Comparison of ENCODE assay signal across 23 cellular contexts in the genomic region with DNA sequence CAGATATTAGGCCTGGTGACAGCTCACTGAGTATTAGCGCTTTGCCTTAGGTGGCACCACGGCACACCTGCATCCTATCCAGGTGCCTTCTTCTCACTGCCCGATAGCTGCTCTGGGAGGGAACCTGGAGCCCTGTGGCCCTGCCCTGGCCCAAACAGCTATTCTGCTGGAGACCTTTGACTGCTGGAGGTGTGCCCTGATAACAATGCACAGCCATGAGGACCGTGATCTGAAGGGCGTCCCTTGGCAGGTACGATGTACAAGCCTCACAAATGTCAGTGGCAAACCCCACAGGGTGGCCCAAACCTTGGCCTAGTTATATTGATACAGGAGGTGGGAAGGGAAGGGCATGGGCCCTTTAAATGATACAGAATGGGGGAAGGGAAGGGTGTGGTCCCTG.
"Had no signal": no experiment of that assay in that cellular context is flagged by ENCODE, and none has a peak within 500 bp of the region (broad histone marks: within the 10 kb centered on the region; RNA-seq: fewer than 3 reads in every experiment).

No MANE protein-coding gene starts in this region.

- H3K27me3 ChIP-seq: esophagus muscularis mucosa, foreskin keratinocyte, gastroesophageal sphincter, heart left ventricle, neutrophil, testis, tibial artery, upper lobe of left lung had no signal

- H3K4me3 ChIP-seq: esophagus muscularis mucosa, gastroesophageal sphincter, heart left ventricle, lower lobe of right lung, testis, tibial artery, upper lobe of left lung had no signal

- H3K9me3 Mint-ChIP-seq: dendritic cell treated with granulocyte-macrophage colony-stimulating factor and Interleukin-4, amounts not matched to agents 40 ng/mL and 50 ng/mL, for 4 days; natural killer cell; stimulated activated memory B cell treated with anti-CD40 and anti-IgM and Interleukin-4, amounts not matched to agents 10 μg/mL and 1 μg/mL and 100 μg/mL, for 72 hours had no signal

- H3K4me3 Mint-ChIP-seq: dendritic cell treated with granulocyte-macrophage colony-stimulating factor and Interleukin-4, amounts not matched to agents 40 ng/mL and 50 ng/mL, for 4 days; immature natural killer cell; natural killer cell; stimulated activated memory B cell treated with anti-CD40 and anti-IgM and Interleukin-4, amounts not matched to agents 10 μg/mL and 1 μg/mL and 100 μg/mL, for 72 hours had no signal

- H3K27ac Mint-ChIP-seq: dendritic cell treated with granulocyte-macrophage colony-stimulating factor and Interleukin-4, amounts not matched to agents 40 ng/mL and 50 ng/mL, for 4 days; immature natural killer cell; natural killer cell; progenitor cell of endocrine pancreas; stimulated activated memory B cell treated with anti-CD40 and anti-IgM and Interleukin-4, amounts not matched to agents 10 μg/mL and 1 μg/mL and 100 μg/mL, for 72 hours had no signal

- H3K4me1 Mint-ChIP-seq: immature natural killer cell; natural killer cell; stimulated activated memory B cell treated with anti-CD40 and anti-IgM and Interleukin-4, amounts not matched to agents 10 μg/mL and 1 μg/mL and 100 μg/mL, for 72 hours had no signal

- H3K9ac ChIP-seq: parathyroid adenoma had no signal

- H3K27ac ChIP-seq: esophagus muscularis mucosa, foreskin keratinocyte, gastroesophageal sphincter, heart left ventricle, lower lobe of right lung, neutrophil, parathyroid adenoma, testis, tibial artery, upper lobe of left lung had no signal

- H3K9me3 ChIP-seq: esophagus muscularis mucosa, gastroesophageal sphincter, lower lobe of right lung, neutrophil, testis, tibial artery, upper lobe of left lung had no signal

- H3K27me3 Mint-ChIP-seq: dendritic cell treated with granulocyte-macrophage colony-stimulating factor and Interleukin-4, amounts not matched to agents 40 ng/mL and 50 ng/mL, for 4 days; stimulated activated memory B cell treated with anti-CD40 and anti-IgM and Interleukin-4, amounts not matched to agents 10 μg/mL and 1 μg/mL and 100 μg/mL, for 72 hours had no signal

- H3K4me1 ChIP-seq: esophagus muscularis mucosa, foreskin keratinocyte, gastroesophageal sphincter, heart left ventricle, lower lobe of right lung, parathyroid adenoma, testis, tibial artery, upper lobe of left lung had no signal

- DNase-seq: cerebellar nuclear complex; effector CD8-positive, alpha-beta T cell; foreskin keratinocyte; heart left ventricle; hypothalamus; immature natural killer cell; left ventricle myocardium superior; lower lobe of right lung; natural killer cell; stimulated activated CD4-positive, alpha-beta T cell treated with anti-CD3 and anti-CD28 coated beads, Interleukin-4, amount 100 ng/mL, for 4 hours; stimulated activated naive CD8-positive, alpha-beta T cell treated with anti-CD3 and anti-CD28 coated beads, Interleukin-15, Interleukin-2, amounts not matched to agents 100 U/mL and 50 U/mL, for 24 hours; substantia nigra; testis; tibial artery; upper lobe of left lung had no signal

- ATAC-seq: foreskin keratinocyte; gastroesophageal sphincter; heart left ventricle; left ventricle myocardium superior; lower lobe of right lung; natural killer cell; sciatic nerve; stimulated activated memory B cell treated with anti-CD40 and anti-IgM and Interleukin-4, amounts not matched to agents 10 μg/mL and 1 μg/mL and 100 μg/mL, for 72 hours; stimulated activated naive CD8-positive, alpha-beta T cell treated with anti-CD3 and anti-CD28 coated beads, Interleukin-15, Interleukin-2, amounts not matched to agents 100 U/mL and 50 U/mL, for 24 hours had no signal

- H2AFZ ChIP-seq: parathyroid adenoma had no signal

- H3K36me3 ChIP-seq: esophagus muscularis mucosa, gastroesophageal sphincter, heart left ventricle, lower lobe of right lung, neutrophil, tibial artery, upper lobe of left lung had no signal

- H3K36me3 Mint-ChIP-seq: immature natural killer cell; natural killer cell; stimulated activated memory B cell treated with anti-CD40 and anti-IgM and Interleukin-4, amounts not matched to agents 10 μg/mL and 1 μg/mL and 100 μg/mL, for 72 hours had no signal
